7 cellular contexts compared by ENCODE assay signal in the genomic region with DNA sequence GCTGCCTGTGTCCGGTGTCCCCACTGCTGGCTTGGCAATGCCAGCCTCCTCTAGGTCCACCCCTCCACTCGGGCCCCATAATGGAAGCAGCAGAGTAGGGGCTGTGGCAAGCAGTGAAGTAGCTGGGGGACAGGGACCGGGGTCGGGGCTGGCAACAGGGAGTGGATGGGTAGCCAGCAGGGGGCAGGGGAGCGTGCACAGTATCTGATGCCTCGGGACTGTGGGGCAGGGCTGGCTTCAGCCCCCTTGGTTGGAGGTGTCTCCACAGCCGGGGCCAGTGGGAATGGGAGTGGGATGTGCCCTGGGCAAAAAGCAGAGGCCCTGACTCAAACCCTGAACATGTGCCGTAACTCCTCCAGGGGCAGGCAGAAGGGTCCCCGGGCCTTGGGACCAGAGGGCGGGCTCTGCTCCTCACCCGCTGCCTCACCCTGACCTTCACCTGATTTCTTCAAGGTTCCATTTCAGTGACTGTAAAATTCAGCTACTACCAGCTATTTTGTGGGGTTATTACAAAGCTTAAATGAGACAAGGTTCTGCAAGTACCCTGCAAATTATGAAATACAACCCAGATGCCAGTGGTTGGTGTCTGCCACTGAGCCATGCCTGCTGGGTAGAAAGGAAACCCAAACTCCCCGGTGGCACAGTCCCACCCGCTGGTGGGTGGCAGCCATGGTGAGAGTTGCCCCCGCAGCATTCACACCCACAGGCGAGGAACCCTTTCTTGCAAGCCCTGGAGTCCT.
DNase-seq lines count a peak whose midpoint lies in the region; ATAC-seq and TF ChIP-seq lines count a peak whose summit lies in the region.
"Not testable (repeated sequence)": the region's sequence is repeated elsewhere in the genome, so short reads cannot be mapped to it uniquely, and the experiment has no call there.

No MANE protein-coding gene starts in this region.

- not testable (repeated sequence) for H2AFZ ChIP-seq in PC-3 (ENCODE audit: low read length); neural progenitor cell (replicated peaks)

- not testable (repeated sequence) for H3K4me3 ChIP-seq in GM06990 (replicated peaks; ENCODE audit: low read depth, low read length); PC-3 (ENCODE audit: low read length); neural progenitor cell

- H3K9me3 Mint-ChIP-seq in activated CD4-positive, alpha-beta memory T cell treated with anti-CD3 and anti-CD28 coated beads, Interleukin-2, amount 10 ng/mL, durations not matched to agents 7 days and 5 days; neural progenitor cell: not testable (repeated sequence)

- CTCF ChIA-PET in PC-3 (lab: Charles Lee): not testable (repeated sequence)
- CTCF ChIA-PET in activated CD4-positive, alpha-beta memory T cell treated with anti-CD3 and anti-CD28 coated beads, Interleukin-2, amount 10 ng/mL, durations not matched to agents 7 days and 5 days (lab: Charles Lee): interaction anchor here (0.6 kb wide), 1 partner anchor 271 kb away, joined by 3 read pairs; no protein-coding TSS in a partner anchor

- not testable (repeated sequence) for H3F3A ChIP-seq in PC-3 (ENCODE audit: low read length, unreplicated experiment); neural progenitor cell (ENCODE audit: low read depth)

- not testable (repeated sequence) for H3K4me3 Mint-ChIP-seq in activated CD4-positive, alpha-beta memory T cell treated with anti-CD3 and anti-CD28 coated beads, Interleukin-2, amount 10 ng/mL, durations not matched to agents 7 days and 5 days; neural progenitor cell

- H3K27me3 ChIP-seq in GM06990 (replicated peaks; ENCODE audit: control insufficient read depth, insufficient read depth, low read length); PC-3 (ENCODE audit: low read length); neural progenitor cell: not testable (repeated sequence)

- H4K20me1 ChIP-seq in PC-3 (ENCODE audit: low read length); neural progenitor cell (ENCODE audit: low read depth): not testable (repeated sequence)

- intact Hi-C loops in PC-3 (cut with micrococcal nuclease): not testable (repeated sequence)

- not testable (repeated sequence) for H3K79me2 ChIP-seq in PC-3 (ENCODE audit: low read length); neural progenitor cell (ENCODE audit: low read depth)

- peaks cover 30% of the 10 kb centered on the region for H3K4me1 Mint-ChIP-seq in activated CD4-positive, alpha-beta memory T cell treated with anti-CD3 and anti-CD28 coated beads, Interleukin-2, amount 10 ng/mL, durations not matched to agents 7 days and 5 days
- not testable (repeated sequence) for H3K4me1 Mint-ChIP-seq in neural progenitor cell

- not testable (repeated sequence) for BruUV-seq in PC-3 (replicated peaks; lab: Mats Ljungman, UMichigan)

- not testable (repeated sequence) for H3K9me3 ChIP-seq in PC-3 (ENCODE audit: low read length); neural progenitor cell (ENCODE audit: low read depth)

- not testable (repeated sequence) for H3K4me1 ChIP-seq in PC-3 (ENCODE audit: insufficient read depth, low read length); neural progenitor cell

- not testable (repeated sequence) for H3K4me2 ChIP-seq in PC-3 (ENCODE audit: low read length); neural progenitor cell

- H3K27ac ChIP-seq in PC-3 (ENCODE audit: low read length); neural progenitor cell: not testable (repeated sequence)
- H3K27ac ChIP-seq in caudate nucleus (ENCODE audit: low read depth, low read length): peak overlapping the region; percentile 59

- ATAC-seq in HG02678 (IDR thresholded peaks at IDR 0.05; ENCODE audit: unreplicated experiment): peak; percentile 10
- not testable (repeated sequence) for ATAC-seq in PC-3

- H3K9me2 ChIP-seq in PC-3 (replicated peaks; ENCODE audit: low read length): not testable (repeated sequence)

- peak; percentile 18 for TF ChIP-seq CTCF in GM06990 (IDR thresholded peaks at IDR 0.05; ENCODE audit: insufficient read depth, low read length, poor library complexity, severe bottlenecking)
- TF ChIP-seq CTCF in PC-3 (conservative IDR thresholded peaks at IDR 0.05; ENCODE audit: low read depth, low read length): 0 out of 2 replicates have a peak, but pooled peaks have one; percentile 20
- TF ChIP-seq CTCF in neural progenitor cell (IDR thresholded peaks at IDR 0.05): peak; percentile 17

- not testable (repeated sequence) for H3K27me3 Mint-ChIP-seq in activated CD4-positive, alpha-beta memory T cell treated with anti-CD3 and anti-CD28 coated beads, Interleukin-2, amount 10 ng/mL, durations not matched to agents 7 days and 5 days; neural progenitor cell (ENCODE audit: insufficient read depth, low read depth)

- H3K36me3 Mint-ChIP-seq in activated CD4-positive, alpha-beta memory T cell treated with anti-CD3 and anti-CD28 coated beads, Interleukin-2, amount 10 ng/mL, durations not matched to agents 7 days and 5 days (ENCODE audit: low read depth): peaks cover 35% of the 10 kb centered on the region
- not testable (repeated sequence) for H3K36me3 Mint-ChIP-seq in neural progenitor cell

- H3K9ac ChIP-seq in PC-3 (ENCODE audit: low read length); neural progenitor cell: not testable (repeated sequence)

- POLR2A ChIA-PET in PC-3 (lab: Charles Lee; ENCODE audit: unreplicated experiment); activated CD4-positive, alpha-beta memory T cell treated with anti-CD3 and anti-CD28 coated beads, Interleukin-2, amount 10 ng/mL, durations not matched to agents 7 days and 5 days (lab: Charles Lee): not testable (repeated sequence)

- not testable (repeated sequence) for H3K36me3 ChIP-seq in GM06990 (ENCODE audit: control insufficient read depth, insufficient read depth, low read length); PC-3 (ENCODE audit: low read depth, low read length); neural progenitor cell

- peak overlapping the region; percentile 59 for H3K27ac Mint-ChIP-seq in activated CD4-positive, alpha-beta memory T cell treated with anti-CD3 and anti-CD28 coated beads, Interleukin-2, amount 10 ng/mL, durations not matched to agents 7 days and 5 days
- H3K27ac Mint-ChIP-seq in neural progenitor cell: not testable (repeated sequence)

- DNase-seq in GM06990 (ENCODE audit: extremely low read depth, insufficient read length); activated CD4-positive, alpha-beta memory T cell treated with anti-CD3 and anti-CD28 coated beads, Interleukin-2, amount 10 ng/mL, durations not matched to agents 7 days and 5 days; caudate nucleus (lab: John Stamatoyannopoulos, UW): not testable (repeated sequence)
- DNase-seq in PC-3 (peak; percentile 1), iPS-NIHi7 (ENCODE audit: extremely low spot score) (peak; percentile 44), neural progenitor cell (ENCODE audit: low spot score) (peak; percentile 31)
